ENCODE assay signal across 11 cellular contexts in the genomic region with DNA sequence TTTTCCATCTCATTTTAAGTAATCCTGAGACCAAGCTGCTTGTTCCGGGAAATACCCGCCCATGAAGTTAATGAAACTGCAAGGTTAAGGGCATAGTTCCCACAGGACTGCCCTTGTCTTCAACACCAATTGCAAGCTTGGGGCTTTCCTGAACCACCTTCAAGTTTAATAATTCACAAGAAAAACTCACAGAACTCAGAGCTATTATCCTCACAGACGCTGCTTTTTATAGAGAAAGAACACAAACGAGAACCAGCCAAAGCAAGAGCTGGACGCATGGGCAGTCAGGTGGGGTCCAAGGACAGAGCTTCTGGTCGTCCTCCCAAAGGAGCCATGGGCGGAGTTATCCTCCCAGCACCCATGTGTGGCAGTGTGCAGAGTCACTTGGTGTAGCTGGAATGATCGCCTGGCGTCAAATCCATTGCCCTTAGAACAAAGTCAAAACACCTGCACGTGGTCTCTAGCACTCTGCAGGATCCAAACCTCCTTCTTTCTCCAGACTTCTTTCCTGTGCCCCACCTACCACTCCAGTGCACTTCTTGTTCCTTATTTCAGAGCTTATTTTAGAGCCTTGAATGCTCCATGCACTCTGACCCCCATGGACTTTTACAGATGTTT. TPM values are rescaled to one million over a fixed set of nuclear protein-coding genes. Genes with fewer than 3 reads are reported as not detected.
A peak's percentile ranks its signal among the peaks of the same experiment; 100 is the strongest.
DNase-seq lines count a peak whose midpoint lies in the region; ATAC-seq and TF ChIP-seq lines count a peak whose summit lies in the region.
"Had no signal": no experiment of that assay in that cellular context is flagged by ENCODE, and none has a peak within 500 bp of the region (broad histone marks: within the 10 kb centered on the region; RNA-seq: fewer than 3 reads in every experiment).

No MANE protein-coding gene starts in this region.

- DNase-seq in DMS79 (lab: John Stamatoyannopoulos, UW) (peak; percentile 66), epithelial cell of proximal tubule (ENCODE audit: low read depth) (peak; percentile 99), COR-L47 (lab: John Stamatoyannopoulos, UW) (no peak), WTC11 (ENCODE audit: low spot score) (no peak), heart right ventricle (no peak)
- DNase-seq in activated CD4-positive, alpha-beta T cell treated with anti-CD3 and anti-CD28 coated beads for 1 hour, result no peak
- DNase-seq: brain microvascular endothelial cell, left cardiac atrium, T-cell had no signal

- no peak overlapping the region for H3K4me3 Mint-ChIP-seq in WTC11
- H3K4me3 Mint-ChIP-seq: T-cell had no signal

- intact Hi-C loops in heart right ventricle (cut with DNase I), result loop anchor here in 1 of 10 donors (10.0 kb wide), 1 partner anchor 444 kb away; no protein-coding TSS in a partner anchor

- peaks cover 0 to 6% (median 0%) of the 10 kb centered on the region in 9 donors for H3K4me1 ChIP-seq in heart right ventricle

- H3K36me3 Mint-ChIP-seq in WTC11, result no peaks in the 10 kb centered on the region

- H3K27ac Mint-ChIP-seq in WTC11, result no peak overlapping the region
- H3K27ac Mint-ChIP-seq: T-cell had no signal

- ATAC-seq in GM19467 (IDR thresholded peaks at IDR 0.05; ENCODE audit: unreplicated experiment) (peak; percentile 68), HG03175 (IDR thresholded peaks at IDR 0.05; ENCODE audit: unreplicated experiment) (peak; percentile 83), WTC11 (no peak), heart right ventricle (no peak)
- ATAC-seq: left cardiac atrium, T-cell had no signal

- no peaks in the 10 kb centered on the region; the same call in none of the 2 replicates for H3K27me3 Mint-ChIP-seq in WTC11 (ENCODE audit: low read depth)
- H3K27me3 Mint-ChIP-seq: T-cell had no signal

- CTCF ChIA-PET in WTC11 (lab: Charles Lee), result interaction anchor here (0.8 to 1.5 kb wide), 2 partner anchors 9 to 22 kb away, joined by 5 read pairs; no protein-coding TSS in a partner anchor

- H3K36me3 ChIP-seq in heart right ventricle, result peaks cover 0 to 7% (median 0%) of the 10 kb centered on the region in 9 donors
- H3K36me3 ChIP-seq: brain microvascular endothelial cell had no signal

- H3K27ac ChIP-seq in heart right ventricle, result no peak overlapping the region
- H3K27ac ChIP-seq: brain microvascular endothelial cell had no signal

- H3K4me3 ChIP-seq in epithelial cell of proximal tubule (ENCODE audit: low read depth, low read length) (no peak overlapping the region), heart right ventricle (no peak overlapping the region)

- H3K27me3 ChIP-seq in heart right ventricle, result peaks cover 0 to 17% (median 0%) of the 10 kb centered on the region in 7 donors
- H3K27me3 ChIP-seq: brain microvascular endothelial cell had no signal

- H3K9me3 Mint-ChIP-seq in WTC11, result no peaks in the 10 kb centered on the region
- H3K9me3 Mint-ChIP-seq: T-cell had no signal

- POLR2A ChIA-PET in WTC11 (lab: Charles Lee), result no interaction called here

- H3K9me3 ChIP-seq in heart right ventricle, result no peaks in the 10 kb centered on the region

- peaks cover 9% of the 10 kb centered on the region; the same call in 1 of the 2 replicates for H3K4me1 Mint-ChIP-seq in WTC11

- TF ChIP-seq CTCF in epithelial cell of proximal tubule (conservative IDR thresholded peaks at IDR 0.05; ENCODE audit: low read depth, low read length) (no peak), WTC11 (IDR thresholded peaks at IDR 0.05) (no peak), heart right ventricle (IDR thresholded peaks at IDR 0.05) (no peak)

- WGBS in heart right ventricle, 2 donors, result 78 to 83% methylated on average over 10 of the region's 10 CpGs

TF ChIP-seq in WTC11, 78 proteins besides CTCF, POLR2A, EP300 and RAD21:
- TF ChIP-seq PRRX2 (CRISPR knock-in tag; IDR thresholded peaks at IDR 0.05) (no peak), ZNF263 (CRISPR knock-in tag; IDR thresholded peaks at IDR 0.05; ENCODE audit: low read depth) (no peak), ATF1 (CRISPR knock-in tag; IDR thresholded peaks at IDR 0.05) (no peak), ATF3 (CRISPR knock-in tag; conservative IDR thresholded peaks at IDR 0.05) (no peak), ATF2 (CRISPR knock-in tag; IDR thresholded peaks at IDR 0.05; ENCODE audit: borderline replicate concordance, low read depth) (no peak), HMGXB4 (CRISPR knock-in tag; IDR thresholded peaks at IDR 0.05) (no peak)
- TF ChIP-seq, protein P1, sequence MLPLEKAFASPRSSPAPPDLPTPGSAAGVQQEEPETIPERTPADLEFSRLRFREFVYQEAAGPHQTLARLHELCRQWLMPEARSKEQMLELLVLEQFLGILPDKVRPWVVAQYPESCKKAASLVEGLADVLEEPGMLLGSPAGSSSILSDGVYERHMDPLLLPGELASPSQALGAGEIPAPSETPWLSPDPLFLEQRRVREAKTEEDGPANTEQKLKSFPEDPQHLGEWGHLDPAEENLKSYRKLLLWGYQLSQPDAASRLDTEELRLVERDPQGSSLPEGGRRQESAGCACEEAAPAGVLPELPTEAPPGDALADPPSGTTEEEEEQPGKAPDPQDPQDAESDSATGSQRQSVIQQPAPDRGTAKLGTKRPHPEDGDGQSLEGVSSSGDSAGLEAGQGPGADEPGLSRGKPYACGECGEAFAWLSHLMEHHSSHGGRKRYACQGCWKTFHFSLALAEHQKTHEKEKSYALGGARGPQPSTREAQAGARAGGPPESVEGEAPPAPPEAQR (CRISPR knock-in tag; IDR thresholded peaks at IDR 0.05), result no peak

RNA-seq across cellular contexts. Expression of gene SNX10, which starts 56.7 kb away (rescaled TPM):
- total RNA-seq in epithelial cell of proximal tubule (18.8 and 29.0 TPM in 2 replicates), WTC11 (2021) (10.8 to 13.3 TPM (median 12.5 TPM) in 3 replicates), heart right ventricle (10 to 100 TPM in 1 of 10 donors, 1 to 10 TPM in 9; 1.0 to 11.9 (median 1.8) TPM)
- under 1 TPM; 0.75 to 0.88 TPM for polyA plus RNA-seq in heart right ventricle

Comparison
In these comparisons a context has a peak if more than half of its experiments do, and no peak if none do; other contexts are left out.
1. DNase-seq: peak in DMS79 (single experiment) and epithelial cell of proximal tubule (single experiment); none in activated CD4-positive, alpha-beta T cell treated with anti-CD3 and anti-CD28 coated beads for 1 hour (single experiment), COR-L47 (single experiment), WTC11 (single experiment) and heart right ventricle (0 of 2).
2. ATAC-seq: peak in GM19467 (single experiment) and HG03175 (single experiment); none in WTC11 (single experiment) and heart right ventricle (0 of 8).